Comparison of ENCODE assay signal across 8 cellular contexts in the genomic region with DNA sequence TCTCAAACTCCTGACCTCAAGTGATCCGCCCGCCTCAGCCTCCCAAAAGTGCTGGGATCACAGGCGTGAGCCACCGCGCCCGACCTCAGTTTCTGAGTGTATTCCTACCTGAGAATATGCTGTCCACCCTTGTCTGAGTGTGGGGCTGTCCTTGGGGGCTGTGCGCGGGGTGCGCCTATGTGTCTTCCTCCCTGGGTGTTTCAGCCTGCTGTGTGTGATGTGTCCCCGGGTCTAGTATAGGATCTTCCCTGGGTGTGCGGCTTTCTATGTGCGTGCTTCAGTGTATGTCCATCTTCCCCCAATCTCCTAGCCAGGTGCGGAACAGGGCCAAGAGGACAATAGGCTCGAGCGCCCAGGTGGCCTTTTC. TPM values are rescaled to one million over a fixed set of nuclear protein-coding genes. Genes with fewer than 3 reads are reported as not detected.
DNase-seq lines count a peak whose midpoint lies in the region; ATAC-seq and TF ChIP-seq lines count a peak whose summit lies in the region.

No MANE protein-coding gene starts in this region.

- H3K27me3 ChIP-seq in adipocyte (replicated peaks; ENCODE audit: control insufficient read depth, insufficient read depth, low read length), result no peaks in the 10 kb centered on the region
- peaks cover 22% of the 10 kb centered on the region for H3K27me3 ChIP-seq in iPS-15b (ENCODE audit: control insufficient read depth, insufficient read depth, low read length)
- H3K27me3 ChIP-seq in smooth muscle cell (ENCODE audit: low read depth), result no peaks in the 10 kb centered on the region

- H3K4me1 ChIP-seq in adipocyte (ENCODE audit: control insufficient read depth, insufficient read depth, low read length) (peaks cover 24% of the 10 kb centered on the region), iPS-15b (ENCODE audit: control insufficient read depth, insufficient read depth, low read length) (peaks cover 12% of the 10 kb centered on the region), smooth muscle cell (ENCODE audit: low read depth) (peaks cover 45% of the 10 kb centered on the region)

- peak overlapping the region; percentile 66 for H3K9ac ChIP-seq in adipocyte (ENCODE audit: low read length)
- no peak overlapping the region for H3K9ac ChIP-seq in iPS-15b (ENCODE audit: low read depth, low read length)
- peak overlapping the region; percentile 51 for H3K9ac ChIP-seq in smooth muscle cell (ENCODE audit: low read depth)

- peak overlapping the region; percentile 84 for H3K4me2 ChIP-seq in smooth muscle cell

- H3K36me3 ChIP-seq in adipocyte (ENCODE audit: control insufficient read depth, insufficient read depth, low read length, severe bottlenecking) (no peaks in the 10 kb centered on the region), iPS-15b (ENCODE audit: control insufficient read depth, insufficient read depth, low read length) (no peaks in the 10 kb centered on the region), smooth muscle cell (ENCODE audit: low read depth) (no peaks in the 10 kb centered on the region)

- no peak overlapping the region for H2AFZ ChIP-seq in smooth muscle cell (ENCODE audit: low read depth)

- no peaks in the 10 kb centered on the region for H3K79me2 ChIP-seq in smooth muscle cell (ENCODE audit: low read depth)

- H3K9me3 ChIP-seq in adipocyte (ENCODE audit: control insufficient read depth, low read length), result no peaks in the 10 kb centered on the region
- H3K9me3 ChIP-seq in iPS-15b (ENCODE audit: control insufficient read depth, insufficient read depth, low read length), result no peaks in the 10 kb centered on the region
- no peaks in the 10 kb centered on the region for H3K9me3 ChIP-seq in smooth muscle cell (replicated peaks; ENCODE audit: low read depth)

- H3K4me3 ChIP-seq in adipocyte (ENCODE audit: low read length), result peak overlapping the region; percentile 32
- H3K4me3 ChIP-seq in iPS-15b (ENCODE audit: low read depth, low read length), result peak overlapping the region; percentile 53
- H3K4me3 ChIP-seq in smooth muscle cell, result peak overlapping the region; percentile 69

- H3F3A ChIP-seq in smooth muscle cell (ENCODE audit: low read depth), result peaks cover 35% of the 10 kb centered on the region

- WGBS in smooth muscle cell (ENCODE audit: low lambda C conversion rate), result 89% methylated on average over 10 of the region's 15 CpGs

- DNase-seq in GM13976 (ENCODE audit: low spot score) (peak; percentile 44), adipocyte (ENCODE audit: low read depth) (no peak), smooth muscle cell (lab: John Stamatoyannopoulos, UW; ENCODE audit: unreplicated experiment) (no peak), LoVo (ENCODE audit: low spot score) (no peak), islet precursor cell (no peak)

- H3K27ac ChIP-seq in smooth muscle cell (ENCODE audit: low read depth), result peak overlapping the region; percentile 71

- ATAC-seq in GM21360 (IDR thresholded peaks at IDR 0.05; ENCODE audit: unreplicated experiment) (no peak), GM19463 (IDR thresholded peaks at IDR 0.05; ENCODE audit: unreplicated experiment) (no peak)

- in situ Hi-C loops in GM13976 (cut with MboI; ENCODE audit: low sequenced_read_pairs, unreplicated experiment), result no loop called here

- no peak for TF ChIP-seq CTCF in GM13976 (IDR thresholded peaks at IDR 0.05; ENCODE audit: borderline replicate concordance, control extremely low read depth, extremely low read depth, insufficient read depth, missing control alignments)
- TF ChIP-seq CTCF in smooth muscle cell (IDR thresholded peaks at IDR 0.05; ENCODE audit: borderline replicate concordance, insufficient read depth, poor library complexity, severe bottlenecking), result no peak

- no peaks in the 10 kb centered on the region for H4K20me1 ChIP-seq in smooth muscle cell (ENCODE audit: low read depth)

RNA-seq across cellular contexts. Expression of gene ID3, which starts 8.3 kb away (rescaled TPM):
- 629 and 752 TPM in 2 replicates for total RNA-seq in smooth muscle cell
- polyA plus RNA-seq in smooth muscle cell, result 929 and 1,018 TPM in 2 replicates

RNA-seq across cellular contexts. Expression of gene E2F2, which starts 36.6 kb away (rescaled TPM):
- 0.63 and 1.2 TPM in 2 replicates for total RNA-seq in smooth muscle cell
- 1.4 and 2.1 TPM in 2 replicates for polyA plus RNA-seq in smooth muscle cell
